40 cellular contexts compared by ENCODE assay signal in the genomic region with DNA sequence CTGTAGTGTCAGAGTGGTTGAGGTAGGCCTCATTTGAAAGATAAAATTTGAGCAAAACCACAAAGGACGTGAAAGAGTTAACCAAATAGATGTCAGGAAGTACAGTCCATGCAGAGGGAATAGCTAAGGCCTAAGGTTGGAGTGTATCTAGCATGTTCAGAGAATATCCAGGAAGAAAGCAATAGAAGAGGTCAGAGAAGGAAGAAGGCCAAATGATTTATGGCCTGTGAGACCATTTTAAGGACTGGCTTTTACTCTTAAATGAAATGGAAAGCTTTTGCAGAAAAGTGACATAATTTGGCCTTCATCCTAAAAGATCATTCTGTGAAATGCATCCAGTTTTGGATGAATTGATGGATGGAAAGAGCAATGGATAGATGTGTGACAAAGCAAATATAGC.
"Had no signal": no experiment of that assay in that cellular context is flagged by ENCODE, and none has a peak within 500 bp of the region (broad histone marks: within the 10 kb centered on the region; RNA-seq: fewer than 3 reads in every experiment).

No MANE protein-coding gene starts in this region.

- H3K9me3 Mint-ChIP-seq: activated naive CD4-positive, alpha-beta T cell treated with anti-CD3 and anti-CD28 coated beads for 36 hours; activated naive CD4-positive, alpha-beta T cell treated with anti-CD3 and anti-CD28 coated beads, Interleukin-2, amount 10 ng/mL, durations not matched to agents 7 days and 5 days; activated naive CD4-positive, alpha-beta T cell treated with anti-CD3 and anti-CD28 coated beads, Interleukin-2, amount 50 U/mL, for 24 hours; activated naive CD4-positive, alpha-beta T cell treated with anti-CD3 and anti-CD28 coated beads, Interleukin-2, amount 50 U/mL, for 72 hours; activated naive CD8-positive, alpha-beta T cell treated with anti-CD3 and anti-CD28 coated beads for 36 hours; activated naive CD8-positive, alpha-beta T cell treated with anti-CD3 and anti-CD28 coated beads, Interleukin-2, amount 10 ng/mL, durations not matched to agents 7 days and 5 days; activated naive CD8-positive, alpha-beta T cell treated with anti-CD3 and anti-CD28 coated beads, Interleukin-2, amount 50 U/mL, for 24 hours; activated T-cell treated with anti-CD3 and anti-CD28 coated beads, Interleukin-2, amount 50 U/mL, for 24 hours; activated T-cell treated with anti-CD3 and anti-CD28 coated beads, Interleukin-2, amount 50 U/mL, for 4 hours; activated T-cell treated with anti-CD3 and anti-CD28 coated beads, Interleukin-2, amount 50 U/mL, for 72 hours; activated T-helper 1 cell treated with anti-CD3 and anti-CD28 coated beads, Interleukin-12 subunit alpha, Interleukin-12 subunit beta, Interleukin-2, Interleukin-4 antibody, amounts not matched to agents 30 ng/mL and 10 ng/mL and 1 ng/mL, durations not matched to agents 14 hours and 24 hours and 36 hours; activated T-helper 17 cell treated with anti-CD3 and anti-CD28 coated beads, Interleukin-2, amount 50 U/mL, for 72 hours; activated T-helper 2 cell treated with anti-CD3 and anti-CD28 coated beads, Interferon-gamma antibody, Interleukin-2, Interleukin-4, amounts not matched to agents 10 μg/mL and 5 μg/mL and 100 μg/mL, durations not matched to agents 14 hours and 24 hours and 36 hours; brain; central memory CD8-positive, alpha-beta T cell had no signal

- H3K27ac Mint-ChIP-seq: activated naive CD4-positive, alpha-beta T cell treated with anti-CD3 and anti-CD28 coated beads for 36 hours; activated naive CD4-positive, alpha-beta T cell treated with anti-CD3 and anti-CD28 coated beads, Interleukin-2, amount 10 ng/mL, durations not matched to agents 7 days and 5 days; activated naive CD4-positive, alpha-beta T cell treated with anti-CD3 and anti-CD28 coated beads, Interleukin-2, amount 50 U/mL, for 24 hours; activated naive CD4-positive, alpha-beta T cell treated with anti-CD3 and anti-CD28 coated beads, Interleukin-2, amount 50 U/mL, for 72 hours; activated naive CD8-positive, alpha-beta T cell; activated naive CD8-positive, alpha-beta T cell treated with anti-CD3 and anti-CD28 coated beads for 36 hours; activated naive CD8-positive, alpha-beta T cell treated with anti-CD3 and anti-CD28 coated beads, Interleukin-2, amount 10 ng/mL, durations not matched to agents 7 days and 5 days; activated naive CD8-positive, alpha-beta T cell treated with anti-CD3 and anti-CD28 coated beads, Interleukin-2, amount 50 U/mL, for 24 hours; activated T-cell treated with anti-CD3 and anti-CD28 coated beads, Interleukin-2, amount 50 U/mL, for 24 hours; activated T-cell treated with anti-CD3 and anti-CD28 coated beads, Interleukin-2, amount 50 U/mL, for 72 hours; activated T-helper 1 cell treated with anti-CD3 and anti-CD28 coated beads, Interleukin-12 subunit alpha, Interleukin-12 subunit beta, Interleukin-2, Interleukin-4 antibody, amounts not matched to agents 30 ng/mL and 10 ng/mL and 1 ng/mL, durations not matched to agents 14 hours and 24 hours and 36 hours; activated T-helper 17 cell treated with anti-CD3 and anti-CD28 coated beads, Interleukin-2, amount 50 U/mL, for 72 hours; activated T-helper 2 cell treated with anti-CD3 and anti-CD28 coated beads, Interferon-gamma antibody, Interleukin-2, Interleukin-4, amounts not matched to agents 10 μg/mL and 5 μg/mL and 100 μg/mL, durations not matched to agents 14 hours and 24 hours and 36 hours; brain had no signal

- ATAC-seq: activated naive CD4-positive, alpha-beta T cell treated with anti-CD3 and anti-CD28 coated beads, Interleukin-2, amount 50 U/mL, for 72 hours; activated naive CD8-positive, alpha-beta T cell treated with anti-CD3 and anti-CD28 coated beads, Interleukin-2, amount 50 U/mL, for 24 hours; activated T-cell treated with anti-CD3 and anti-CD28 coated beads, Interleukin-2, amount 50 U/mL, for 4 hours; activated T-cell treated with anti-CD3 and anti-CD28 coated beads, Interleukin-2, amount 50 U/mL, for 72 hours; activated T-helper 17 cell treated with anti-CD3 and anti-CD28 coated beads, Interleukin-2, amount 50 U/mL, for 72 hours; body of pancreas had no signal

- H3K4me3 Mint-ChIP-seq: activated naive CD4-positive, alpha-beta T cell treated with anti-CD3 and anti-CD28 coated beads for 36 hours; activated naive CD4-positive, alpha-beta T cell treated with anti-CD3 and anti-CD28 coated beads, Interleukin-2, amount 10 ng/mL, durations not matched to agents 7 days and 5 days; activated naive CD4-positive, alpha-beta T cell treated with anti-CD3 and anti-CD28 coated beads, Interleukin-2, amount 50 U/mL, for 24 hours; activated naive CD8-positive, alpha-beta T cell; activated naive CD8-positive, alpha-beta T cell treated with anti-CD3 and anti-CD28 coated beads for 36 hours; activated naive CD8-positive, alpha-beta T cell treated with anti-CD3 and anti-CD28 coated beads, Interleukin-2, amount 10 ng/mL, durations not matched to agents 7 days and 5 days; activated naive CD8-positive, alpha-beta T cell treated with anti-CD3 and anti-CD28 coated beads, Interleukin-2, amount 50 U/mL, for 24 hours; activated T-cell treated with anti-CD3 and anti-CD28 coated beads, Interleukin-2, amount 50 U/mL, for 24 hours; activated T-cell treated with anti-CD3 and anti-CD28 coated beads, Interleukin-2, amount 50 U/mL, for 4 hours; activated T-cell treated with anti-CD3 and anti-CD28 coated beads, Interleukin-2, amount 50 U/mL, for 72 hours; activated T-helper 1 cell treated with anti-CD3 and anti-CD28 coated beads, Interleukin-12 subunit alpha, Interleukin-12 subunit beta, Interleukin-2, Interleukin-4 antibody, amounts not matched to agents 30 ng/mL and 10 ng/mL and 1 ng/mL, durations not matched to agents 14 hours and 24 hours and 36 hours; activated T-helper 17 cell treated with anti-CD3 and anti-CD28 coated beads, Interleukin-2, amount 50 U/mL, for 72 hours; brain; central memory CD8-positive, alpha-beta T cell had no signal

- H3K27me3 Mint-ChIP-seq: activated naive CD4-positive, alpha-beta T cell treated with anti-CD3 and anti-CD28 coated beads, Interleukin-2, amount 10 ng/mL, durations not matched to agents 7 days and 5 days; activated naive CD4-positive, alpha-beta T cell treated with anti-CD3 and anti-CD28 coated beads, Interleukin-2, amount 50 U/mL, for 24 hours; activated naive CD8-positive, alpha-beta T cell; activated naive CD8-positive, alpha-beta T cell treated with anti-CD3 and anti-CD28 coated beads for 36 hours; activated naive CD8-positive, alpha-beta T cell treated with anti-CD3 and anti-CD28 coated beads, Interleukin-2, amount 10 ng/mL, durations not matched to agents 7 days and 5 days; activated naive CD8-positive, alpha-beta T cell treated with anti-CD3 and anti-CD28 coated beads, Interleukin-2, amount 50 U/mL, for 24 hours; activated T-cell treated with anti-CD3 and anti-CD28 coated beads, Interleukin-2, amount 50 U/mL, for 24 hours; activated T-helper 17 cell treated with anti-CD3 and anti-CD28 coated beads, Interleukin-2, amount 50 U/mL, for 72 hours; brain; central memory CD8-positive, alpha-beta T cell had no signal

- DNase-seq: activated effector memory CD4-positive, alpha-beta T cell treated with anti-CD3 and anti-CD28 coated beads, Interleukin-2, amount 50 U/mL, for 16 hours; activated effector memory CD4-positive, alpha-beta T cell treated with Interleukin-2 at 50 U/mL for 16 hours; activated gamma-delta T cell; activated gamma-delta T cell treated with Interleukin-2 at 50 U/mL for 16 hours; activated naive CD4-positive, alpha-beta T cell; activated naive CD4-positive, alpha-beta T cell treated with anti-CD3 and anti-CD28 coated beads for 36 hours; activated naive CD4-positive, alpha-beta T cell treated with anti-CD3 and anti-CD28 coated beads, Interleukin-2, amount 10 ng/mL, durations not matched to agents 7 days and 5 days; activated naive CD4-positive, alpha-beta T cell treated with anti-CD3 and anti-CD28 coated beads, Interleukin-2, amount 50 U/mL, for 16 hours; activated naive CD4-positive, alpha-beta T cell treated with Interleukin-2 at 50 U/mL for 16 hours; activated naive CD8-positive, alpha-beta T cell treated with anti-CD3 and anti-CD28 coated beads for 36 hours; activated naive CD8-positive, alpha-beta T cell treated with anti-CD3 and anti-CD28 coated beads, Interleukin-2, amount 10 ng/mL, durations not matched to agents 7 days and 5 days; activated naive CD8-positive, alpha-beta T cell treated with anti-CD3 and anti-CD28 coated beads, Interleukin-2, amount 50 U/mL, for 24 hours; activated T-cell treated with anti-CD3 and anti-CD28 coated beads, Interleukin-2, amount 50 U/mL, for 1 hour; activated T-cell treated with anti-CD3 and anti-CD28 coated beads, Interleukin-2, amount 50 U/mL, for 24 hours; activated T-cell treated with anti-CD3 and anti-CD28 coated beads, Interleukin-2, amount 50 U/mL, for 4 hours; activated T-cell treated with anti-CD3 and anti-CD28 coated beads, Interleukin-2, amount 50 U/mL, for 48 hours; activated T-cell treated with anti-CD3 and anti-CD28 coated beads, Interleukin-2, amount 50 U/mL, for 72 hours; adrenal gland; amniotic stem cell; amygdala; anterior cingulate cortex; aorta; body of pancreas; brain microvascular endothelial cell; caudate nucleus; central memory CD4-positive, alpha-beta T cell; cerebellar nuclear complex had no signal

- H3K36me3 Mint-ChIP-seq: activated naive CD4-positive, alpha-beta T cell treated with anti-CD3 and anti-CD28 coated beads, Interleukin-2, amount 10 ng/mL, durations not matched to agents 7 days and 5 days; activated naive CD4-positive, alpha-beta T cell treated with anti-CD3 and anti-CD28 coated beads, Interleukin-2, amount 50 U/mL, for 72 hours; activated naive CD8-positive, alpha-beta T cell treated with anti-CD3 and anti-CD28 coated beads for 36 hours had no signal

- H3K4me3 ChIP-seq: adrenal gland, ascending aorta, body of pancreas, breast epithelium, cardiac muscle cell had no signal

- H3K36me3 ChIP-seq: adrenal gland, brain microvascular endothelial cell, breast epithelium had no signal

- FAIRE-seq: astrocyte, bronchial epithelial cell had no signal

- H3K9me3 ChIP-seq: adrenal gland, ascending aorta, body of pancreas, breast epithelium had no signal

- H3K4me1 Mint-ChIP-seq: activated naive CD4-positive, alpha-beta T cell treated with anti-CD3 and anti-CD28 coated beads, Interleukin-2, amount 10 ng/mL, durations not matched to agents 7 days and 5 days; activated naive CD4-positive, alpha-beta T cell treated with anti-CD3 and anti-CD28 coated beads, Interleukin-2, amount 50 U/mL, for 24 hours; activated naive CD8-positive, alpha-beta T cell treated with anti-CD3 and anti-CD28 coated beads for 36 hours; activated naive CD8-positive, alpha-beta T cell treated with anti-CD3 and anti-CD28 coated beads, Interleukin-2, amount 50 U/mL, for 24 hours; activated T-helper 17 cell treated with anti-CD3 and anti-CD28 coated beads, Interleukin-2, amount 50 U/mL, for 72 hours; brain; central memory CD8-positive, alpha-beta T cell had no signal

- H3K27ac ChIP-seq: adrenal gland, ascending aorta, body of pancreas, brain microvascular endothelial cell, breast epithelium, cardiac muscle cell had no signal

- H3K27me3 ChIP-seq: adrenal gland, ascending aorta, body of pancreas, brain microvascular endothelial cell, breast epithelium, cardiac muscle cell had no signal

- H3K4me1 ChIP-seq: ascending aorta, body of pancreas, breast epithelium had no signal
